9 cellular contexts compared by ENCODE assay signal in the genomic region with DNA sequence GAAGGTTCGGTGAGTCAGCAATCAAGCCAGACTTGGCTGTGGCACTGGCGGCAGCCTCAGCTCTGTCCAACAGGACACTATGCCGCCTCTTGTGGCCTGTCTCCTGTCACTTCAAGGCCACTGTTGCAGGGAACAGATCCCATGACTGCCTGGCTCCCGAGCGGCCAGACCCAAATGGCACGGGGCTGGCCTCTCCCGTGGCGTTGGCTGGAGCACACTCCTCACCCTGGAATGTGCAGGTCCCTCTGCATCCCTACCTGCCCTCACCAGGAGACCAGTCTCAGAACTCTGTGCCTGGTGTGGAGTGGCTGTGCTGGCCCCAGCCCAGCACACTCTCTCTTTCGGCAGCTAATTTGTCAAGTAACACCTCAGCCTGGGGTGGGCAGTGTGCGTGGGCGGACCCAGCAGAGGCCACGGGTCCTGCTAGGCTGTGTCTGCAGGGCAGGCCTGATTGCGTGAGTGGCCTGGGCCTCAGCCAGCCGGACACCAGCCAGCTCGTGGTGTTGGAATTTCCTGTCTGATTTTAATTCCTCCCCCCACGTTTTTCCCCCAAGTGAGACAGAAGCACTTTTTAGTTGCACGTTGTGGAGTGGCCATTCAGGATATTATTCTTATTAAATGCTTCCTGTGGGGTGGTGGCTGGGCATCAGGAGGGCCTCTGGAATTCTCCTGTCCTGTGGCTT.
A peak's percentile ranks its signal among the peaks of the same experiment; 100 is the strongest.
DNase-seq lines count a peak whose midpoint lies in the region; ATAC-seq, FAIRE-seq and TF ChIP-seq lines count a peak whose summit lies in the region.
"Had no signal": no experiment of that assay in that cellular context is flagged by ENCODE, and none has a peak within 500 bp of the region (broad histone marks: within the 10 kb centered on the region; RNA-seq: fewer than 3 reads in every experiment).

No MANE protein-coding gene starts in this region.

- no peak for TF ChIP-seq CTCF in cardiac fibroblast (IDR thresholded peaks at IDR 0.05; ENCODE audit: low read depth, low read length)
- TF ChIP-seq CTCF in kidney (IDR thresholded peaks at IDR 0.05; ENCODE audit: borderline replicate concordance, extremely low read depth, insufficient read depth) = no peak
- no peak for TF ChIP-seq CTCF in transverse colon (IDR thresholded peaks at IDR 0.05)

- peak overlapping the region in 1 of 2 donors; percentile 11 for H3K27ac ChIP-seq in kidney (ENCODE audit: low read depth in 2 of 2, low read length in 2 of 2)
- H3K27ac ChIP-seq in transverse colon = peak overlapping the region in 1 of 4 donors; percentile 42

- H3K36me3 ChIP-seq in kidney (ENCODE audit: control insufficient read depth in 1 of 2, insufficient read depth in 2 of 2, low read length in 2 of 2) (no peaks in the 10 kb centered on the region), transverse colon (no peaks in the 10 kb centered on the region)

- DNase-seq in HTR-8/SVneo (ENCODE audit: insufficient read length, low spot score) (peak; percentile 84), cardiac fibroblast (ENCODE audit: low read depth in 2 of 2) (peak; percentile 92 to 96), kidney (peak; percentile 96), transverse colon (peak; percentile 56)
- no peak for DNase-seq in activated CD4-positive, alpha-beta T cell treated with anti-CD3 and anti-CD28 coated beads, Interleukin-2, amount 10 ng/mL, durations not matched to agents 24 days and 14 days
- DNase-seq in effector CD4-positive, alpha-beta T cell = no peak
- no peak for DNase-seq in activated CD4-positive, alpha-beta T cell treated with anti-CD3 and anti-CD28 coated beads for 1 hour
- DNase-seq: KG1 had no signal

- no peak for ATAC-seq in HG02623 (IDR thresholded peaks at IDR 0.05; ENCODE audit: unreplicated experiment)

- no peak overlapping the region for H3K4me3 Mint-ChIP-seq in activated CD4-positive, alpha-beta T cell treated with anti-CD3 and anti-CD28 coated beads, Interleukin-2, amount 10 ng/mL, durations not matched to agents 24 days and 14 days

- H3K36me3 Mint-ChIP-seq in activated CD4-positive, alpha-beta T cell treated with anti-CD3 and anti-CD28 coated beads, Interleukin-2, amount 10 ng/mL, durations not matched to agents 24 days and 14 days (ENCODE audit: low read depth) = no peaks in the 10 kb centered on the region

- FAIRE-seq in HTR-8/SVneo (lab: Jason Lieb, UNC) (peak; percentile 98), kidney (lab: Jason Lieb, UNC) (no peak)

- no peak overlapping the region for H3K9ac ChIP-seq in kidney (ENCODE audit: low read length in 2 of 2)

- in situ Hi-C loops in transverse colon (cut with MboI; ENCODE audit: low pct_ligation_motif_present in 1 of 4, low pct_unique_long_range_greater_than_20kb in 1 of 4, low sequenced_read_pairs in 3 of 4) = no loop called here

- no peak for TF ChIP-seq POLR2A in transverse colon (IDR thresholded peaks at IDR 0.05)

- H3K4me1 ChIP-seq in kidney (ENCODE audit: control insufficient read depth in 1 of 2, insufficient read depth in 1 of 2, low read depth in 1 of 2, low read length in 2 of 2) = peaks cover 0 to 17% of the 10 kb centered on the region in 2 donors
- H3K4me1 ChIP-seq in transverse colon = peaks cover 7 to 38% (median 26%) of the 10 kb centered on the region in 4 donors

- intact Hi-C loops in kidney (cut with DNase I) (no loop called here), transverse colon (cut with DNase I; ENCODE audit: low total_unique reads) (loop anchor here (2.0 kb wide), 1 partner anchor 78 kb away; no protein-coding TSS in a partner anchor)
- intact Hi-C loops in activated CD4-positive, alpha-beta T cell treated with anti-CD3 and anti-CD28 coated beads, Interleukin-2, amount 10 ng/mL, durations not matched to agents 24 days and 14 days (cut with micrococcal nuclease) = no loop called here

- no peaks in the 10 kb centered on the region for H3K9me3 Mint-ChIP-seq in activated CD4-positive, alpha-beta T cell treated with anti-CD3 and anti-CD28 coated beads, Interleukin-2, amount 10 ng/mL, durations not matched to agents 24 days and 14 days

- no peaks in the 10 kb centered on the region for H3K27me3 Mint-ChIP-seq in activated CD4-positive, alpha-beta T cell treated with anti-CD3 and anti-CD28 coated beads, Interleukin-2, amount 10 ng/mL, durations not matched to agents 24 days and 14 days

- no peak overlapping the region for H3K27ac Mint-ChIP-seq in activated CD4-positive, alpha-beta T cell treated with anti-CD3 and anti-CD28 coated beads, Interleukin-2, amount 10 ng/mL, durations not matched to agents 24 days and 14 days

- no peaks in the 10 kb centered on the region for H3K27me3 ChIP-seq in transverse colon

- WGBS in transverse colon (ENCODE audit: low coverage in 1 of 2), 2 donors = 60 to 66% methylated on average over 1 to 17 of the region's 17 CpGs

- no peak overlapping the region for H3K4me3 ChIP-seq in cardiac fibroblast (replicated peaks in 1 of 2; ENCODE audit: low read depth in 2 of 2, low read length in 2 of 2)
- no peak overlapping the region for H3K4me3 ChIP-seq in kidney (ENCODE audit: low read length in 2 of 2)
- no peak overlapping the region for H3K4me3 ChIP-seq in transverse colon

- no peaks in the 10 kb centered on the region for H3K4me1 Mint-ChIP-seq in activated CD4-positive, alpha-beta T cell treated with anti-CD3 and anti-CD28 coated beads, Interleukin-2, amount 10 ng/mL, durations not matched to agents 24 days and 14 days

- H3K9me3 ChIP-seq in kidney (ENCODE audit: control insufficient read depth in 1 of 2, low read length in 2 of 2) (no peaks in the 10 kb centered on the region), transverse colon (no peaks in the 10 kb centered on the region)

- no peak for TF ChIP-seq EP300 in transverse colon (IDR thresholded peaks at IDR 0.05; ENCODE audit: low read depth)

Comparison
In these comparisons a context has a peak if more than half of its experiments do, and no peak if none do; other contexts are left out.
1. DNase-seq: peak in HTR-8/SVneo (single experiment), cardiac fibroblast (2 of 2), kidney (single experiment) and transverse colon (single experiment); none in activated CD4-positive, alpha-beta T cell treated with anti-CD3 and anti-CD28 coated beads, Interleukin-2, amount 10 ng/mL, durations not matched to agents 24 days and 14 days (single experiment), effector CD4-positive, alpha-beta T cell (single experiment) and activated CD4-positive, alpha-beta T cell treated with anti-CD3 and anti-CD28 coated beads for 1 hour (single experiment).